18 cellular contexts compared by ENCODE assay signal in the genomic region with DNA sequence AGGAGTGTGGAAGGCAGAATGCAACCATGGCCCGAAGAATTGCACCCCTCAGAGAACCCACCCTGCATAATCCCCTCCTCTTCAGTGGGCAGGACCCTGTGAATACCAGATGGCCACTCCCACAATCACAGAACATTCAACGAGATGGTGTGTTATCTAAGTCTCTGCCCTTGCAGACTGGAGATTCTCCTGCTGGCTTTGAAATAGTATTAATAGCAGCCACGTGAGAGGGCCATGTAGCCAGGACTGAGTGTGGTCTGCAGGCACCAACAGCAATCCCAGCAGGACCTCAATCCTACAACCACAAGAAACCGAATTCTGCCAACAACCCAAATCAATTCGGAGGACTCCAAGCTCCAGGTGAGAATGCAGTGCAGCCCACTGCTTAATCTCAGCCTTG.
"Had no signal": no experiment of that assay in that cellular context is flagged by ENCODE, and none has a peak within 500 bp of the region (broad histone marks: within the 10 kb centered on the region; RNA-seq: fewer than 3 reads in every experiment).

No MANE protein-coding gene starts in this region.

- ATAC-seq: activated naive CD4-positive, alpha-beta T cell treated with anti-CD3 and anti-CD28 coated beads, Interleukin-2, amount 50 U/mL, for 72 hours; natural killer cell treated with Interleukin-12 subunit alpha and Interleukin-12 subunit beta and Interleukin-15 and Interleukin-18, amount 100 ng/mL, for 72 hours had no signal

- H3K27ac ChIP-seq: brain microvascular endothelial cell, prostate gland, WERI-Rb-1 had no signal

- H3K4me1 ChIP-seq: prostate gland had no signal

- H3K9me3 Mint-ChIP-seq: activated naive CD4-positive, alpha-beta T cell treated with anti-CD3 and anti-CD28 coated beads, Interleukin-2, amount 50 U/mL, for 72 hours; natural killer cell treated with Interleukin-12 subunit alpha and Interleukin-12 subunit beta and Interleukin-15 and Interleukin-18, amount 100 ng/mL, for 72 hours; stimulated activated naive CD8-positive, alpha-beta T cell treated with anti-CD3 and anti-CD28 coated beads, Interleukin-15, Interleukin-2, amounts not matched to agents 100 ng/mL and 50 ng/mL, for 24 hours had no signal

- H3K4me3 ChIP-seq: lung, prostate gland had no signal

- H3K27me3 Mint-ChIP-seq: natural killer cell treated with Interleukin-12 subunit alpha and Interleukin-12 subunit beta and Interleukin-15 and Interleukin-18, amount 100 ng/mL, for 72 hours; stimulated activated naive CD8-positive, alpha-beta T cell treated with anti-CD3 and anti-CD28 coated beads, Interleukin-15, Interleukin-2, amounts not matched to agents 100 ng/mL and 50 ng/mL, for 24 hours had no signal

- H3K27me3 ChIP-seq: brain microvascular endothelial cell had no signal

- H3K36me3 Mint-ChIP-seq: natural killer cell treated with Interleukin-12 subunit alpha and Interleukin-12 subunit beta and Interleukin-15 and Interleukin-18, amount 100 ng/mL, for 72 hours had no signal

- H3K27ac Mint-ChIP-seq: stimulated activated naive CD8-positive, alpha-beta T cell treated with anti-CD3 and anti-CD28 coated beads, Interleukin-15, Interleukin-2, amounts not matched to agents 100 ng/mL and 50 ng/mL, for 24 hours had no signal

- H3K4me3 Mint-ChIP-seq: natural killer cell treated with Interleukin-12 subunit alpha and Interleukin-12 subunit beta and Interleukin-15 and Interleukin-18, amount 100 ng/mL, for 72 hours; stimulated activated naive CD8-positive, alpha-beta T cell treated with anti-CD3 and anti-CD28 coated beads, Interleukin-15, Interleukin-2, amounts not matched to agents 100 ng/mL and 50 ng/mL, for 24 hours had no signal

- H3K36me3 ChIP-seq: prostate gland had no signal

- H3K9me3 ChIP-seq: prostate gland had no signal

- DNase-seq: activated CD4-positive, alpha-beta T cell treated with anti-CD3 and anti-CD28 coated beads for 48 hours; activated effector memory CD4-positive, alpha-beta T cell treated with anti-CD3 and anti-CD28 coated beads, Interleukin-2, amount 50 U/mL, for 16 hours; amygdala; brain microvascular endothelial cell; dermis blood vessel endothelial cell; erythroblast; hypothalamus; kidney glomerular epithelial cell; stimulated activated CD4-positive, alpha-beta T cell treated with anti-CD3 and anti-CD28 coated beads, Interleukin-4, amount 100 ng/mL, for 1 hour; stimulated activated CD8-positive, alpha-beta memory T cell treated with anti-CD3 and anti-CD28 coated beads, Interleukin-4, amount 100 ng/mL, for 48 hours; SW 1271; T-helper 9 cell; WERI-Rb-1 had no signal
